ENCODE assay signal across 1 cellular context in genomic region chr9:135501261-135502167, GRCh38.
TF ChIP-seq lines count a peak whose summit lies in the region.

No MANE protein-coding gene starts in this region.

TF ChIP-seq in GM23338, 12 proteins besides CTCF, POLR2A, EP300 and RAD21 (continued from another document):
- no peak for TF ChIP-seq NANOG (IDR thresholded peaks at IDR 0.05; ENCODE audit: borderline replicate concordance)
- no peak for TF ChIP-seq EZH2phosphoT487 (IDR thresholded peaks at IDR 0.05; ENCODE audit: unreplicated experiment)
- TF ChIP-seq ZNF114 (CRISPR knock-in tag; IDR thresholded peaks at IDR 0.05), result no peak
- no peak for TF ChIP-seq ETS1 (IDR thresholded peaks at IDR 0.05)
- no peak for TF ChIP-seq CREB1 (CRISPR knock-in tag; IDR thresholded peaks at IDR 0.05; ENCODE audit: low read depth)
- no peak for TF ChIP-seq ZNF462 (CRISPR knock-in tag; IDR thresholded peaks at IDR 0.05)
- no peak for TF ChIP-seq POLR2AphosphoS5 (IDR thresholded peaks at IDR 0.05; ENCODE audit: low read depth)
- no peak for TF ChIP-seq ZNF331 (CRISPR knock-in tag; IDR thresholded peaks at IDR 0.05; ENCODE audit: low read depth)
